ENCODE assay signal across 15 cellular contexts in genomic region chr5:80198920-80199319, GRCh38. TPM values are rescaled to one million over a fixed set of nuclear protein-coding genes. Genes with fewer than 3 reads are reported as not detected.
DNase-seq lines count a peak whose midpoint lies in the region; ATAC-seq and TF ChIP-seq lines count a peak whose summit lies in the region.
"Had no signal": no experiment of that assay in that cellular context is flagged by ENCODE, and none has a peak within 500 bp of the region (broad histone marks: within the 10 kb centered on the region; RNA-seq: fewer than 3 reads in every experiment).

No MANE protein-coding gene starts in this region.

- H3K9me2 ChIP-seq in SU-DHL-6 (replicated peaks; ENCODE audit: insufficient read depth, low read length) (no peaks in the 10 kb centered on the region), OCI-LY7 (ENCODE audit: insufficient read depth, low read length) (no peaks in the 10 kb centered on the region)

- peak overlapping the region; percentile 27 for H3K27ac Mint-ChIP-seq in activated CD4-positive, alpha-beta T cell treated with anti-CD3 and anti-CD28 coated beads, Interleukin-2, amount 10 ng/mL, durations not matched to agents 7 days and 5 days
- peak overlapping the region; percentile 6 for H3K27ac Mint-ChIP-seq in endodermal cell
- H3K27ac Mint-ChIP-seq in stimulated activated effector memory CD8-positive, alpha-beta T cell treated with anti-CD3 and anti-CD28 coated beads, Interleukin-12 subunit alpha, Interleukin-12 subunit beta, amount 100 ng/mL, for 72 hours = peak overlapping the region; percentile 1

- intact Hi-C loops in lower leg skin (cut with DNase I; ENCODE audit: low total_unique reads) = no loop called here
- intact Hi-C loops in OCI-LY7 (cut with micrococcal nuclease; ENCODE audit: unreplicated experiment) = no loop called here

- no TSS peak for BruUV-seq in OCI-LY7 (replicated peaks; lab: Mats Ljungman, UMichigan)

- H3K9ac ChIP-seq in SU-DHL-6 (ENCODE audit: low read length) (no peak overlapping the region), endodermal cell (ENCODE audit: extremely low read depth, low read length, poor library complexity, severe bottlenecking) (no peak overlapping the region)

- H3K27me3 Mint-ChIP-seq in activated CD4-positive, alpha-beta T cell treated with anti-CD3 and anti-CD28 coated beads, Interleukin-2, amount 10 ng/mL, durations not matched to agents 7 days and 5 days = no peaks in the 10 kb centered on the region
- no peaks in the 10 kb centered on the region for H3K27me3 Mint-ChIP-seq in endodermal cell (ENCODE audit: insufficient read depth)

- no peak for DNase-seq in activated CD4-positive, alpha-beta T cell treated with anti-CD3 and anti-CD28 coated beads, Interleukin-2, amount 10 ng/mL, durations not matched to agents 7 days and 5 days
- DNase-seq in activated CD4-positive, alpha-beta T cell treated with anti-CD3 and anti-CD28 coated beads, Interleukin-2, amount 50 U/mL, for 48 hours = no peak
- DNase-seq in endodermal cell (no peak), lower leg skin (ENCODE audit: low spot score in 2 of 2) (no peak), OCI-LY7 (ENCODE audit: low spot score) (no peak), GDM1 (lab: John Stamatoyannopoulos, UW) (no peak)
- DNase-seq in stimulated activated effector memory CD8-positive, alpha-beta T cell treated with anti-CD3 and anti-CD28 coated beads, Interleukin-12 subunit alpha, Interleukin-12 subunit beta, amount 100 ng/mL, for 72 hours (ENCODE audit: low spot score in 2 of 2) = no peak
- DNase-seq: activated CD4-positive, alpha-beta T cell treated with anti-CD3 and anti-CD28 coated beads for 48 hours; adrenal gland; effector CD8-positive, alpha-beta T cell; foreskin keratinocyte; SW 1271 had no signal

- POLR2A ChIA-PET in activated CD4-positive, alpha-beta T cell treated with anti-CD3 and anti-CD28 coated beads, Interleukin-2, amount 10 ng/mL, durations not matched to agents 7 days and 5 days (lab: Charles Lee) = no interaction called here
- POLR2A ChIA-PET in OCI-LY7 (lab: Charles Lee) = interaction anchor here (1.0 kb wide), 1 partner anchor 31 kb away, joined by 3 read pairs; no protein-coding TSS in a partner anchor

- H2AFZ ChIP-seq in SU-DHL-6 (ENCODE audit: low read depth, low read length, severe bottlenecking) (no peak overlapping the region), OCI-LY7 (ENCODE audit: low read length) (no peak overlapping the region)

- H3K27ac ChIP-seq in SU-DHL-6 (ENCODE audit: low read depth, low read length) = peak overlapping the region; percentile 27
- no peak overlapping the region for H3K27ac ChIP-seq in endodermal cell (ENCODE audit: low read depth, low read length)
- no peak overlapping the region for H3K27ac ChIP-seq in OCI-LY7 (ENCODE audit: low read depth, low read length, poor library complexity, severe bottlenecking)
- H3K27ac ChIP-seq: A549, foreskin keratinocyte, thyroid gland had no signal

- H3K4me2 ChIP-seq in SU-DHL-6 (ENCODE audit: low read depth, low read length, poor library complexity, severe bottlenecking) (no peak overlapping the region), OCI-LY7 (ENCODE audit: low read length) (no peak overlapping the region)
- H3K4me2 ChIP-seq: A549 had no signal

- H3K9me3 ChIP-seq in SU-DHL-6 (ENCODE audit: insufficient read depth, low read length) = no peaks in the 10 kb centered on the region
- no peaks in the 10 kb centered on the region for H3K9me3 ChIP-seq in endodermal cell (ENCODE audit: control insufficient read depth, low read length)
- H3K9me3 ChIP-seq in OCI-LY7 (ENCODE audit: low read length) = no peaks in the 10 kb centered on the region
- H3K9me3 ChIP-seq: A549, adrenal gland, thyroid gland had no signal

- peaks cover 57% of the 10 kb centered on the region for H3K4me1 Mint-ChIP-seq in activated CD4-positive, alpha-beta T cell treated with anti-CD3 and anti-CD28 coated beads, Interleukin-2, amount 10 ng/mL, durations not matched to agents 7 days and 5 days
- H3K4me1 Mint-ChIP-seq in endodermal cell = peaks cover 18% of the 10 kb centered on the region
- H3K4me1 Mint-ChIP-seq in stimulated activated effector memory CD8-positive, alpha-beta T cell treated with anti-CD3 and anti-CD28 coated beads, Interleukin-12 subunit alpha, Interleukin-12 subunit beta, amount 100 ng/mL, for 72 hours = peaks cover 21% of the 10 kb centered on the region

- peaks cover 33% of the 10 kb centered on the region for H3K36me3 ChIP-seq in SU-DHL-6 (ENCODE audit: low read length)
- H3K36me3 ChIP-seq in endodermal cell (ENCODE audit: control insufficient read depth, insufficient read depth, low read length) = peaks cover 76% of the 10 kb centered on the region
- H3K36me3 ChIP-seq in OCI-LY7 (ENCODE audit: insufficient read depth, low read length) = peaks cover 81% of the 10 kb centered on the region
- H3K36me3 ChIP-seq: thyroid gland had no signal

- WGBS in endodermal cell (ENCODE audit: insufficient coverage in 1 of 2, insufficient read length in 1 of 2), 2 experiments = 97 to 100% methylated on average over 1 to 3 of the region's 3 CpGs
- 91 to 96% methylated on average over 3 of the region's 3 CpGs for WGBS in lower leg skin, 2 donors

- no peak for ATAC-seq in stimulated activated effector memory CD8-positive, alpha-beta T cell treated with anti-CD3 and anti-CD28 coated beads, Interleukin-12 subunit alpha, Interleukin-12 subunit beta, amount 100 ng/mL, for 72 hours
- ATAC-seq: A549, foreskin keratinocyte had no signal

- H3K4me3 ChIP-seq in SU-DHL-6 (ENCODE audit: insufficient read depth, low read length, poor library complexity, severe bottlenecking) = no peak overlapping the region
- no peak overlapping the region for H3K4me3 ChIP-seq in endodermal cell (ENCODE audit: low read length)
- H3K4me3 ChIP-seq in lower leg skin (ENCODE audit: low read depth, poor library complexity, severe bottlenecking) = no peak overlapping the region
- H3K4me3 ChIP-seq in OCI-LY7 (ENCODE audit: low read depth, low read length, poor library complexity, severe bottlenecking) = no peak overlapping the region
- H3K4me3 ChIP-seq: A549, adrenal gland, thyroid gland had no signal

- no peaks in the 10 kb centered on the region for H3K9me3 Mint-ChIP-seq in activated CD4-positive, alpha-beta T cell treated with anti-CD3 and anti-CD28 coated beads, Interleukin-2, amount 10 ng/mL, durations not matched to agents 7 days and 5 days
- no peaks in the 10 kb centered on the region for H3K9me3 Mint-ChIP-seq in endodermal cell
- no peaks in the 10 kb centered on the region for H3K9me3 Mint-ChIP-seq in stimulated activated effector memory CD8-positive, alpha-beta T cell treated with anti-CD3 and anti-CD28 coated beads, Interleukin-12 subunit alpha, Interleukin-12 subunit beta, amount 100 ng/mL, for 72 hours

- H3K36me3 Mint-ChIP-seq in activated CD4-positive, alpha-beta T cell treated with anti-CD3 and anti-CD28 coated beads, Interleukin-2, amount 10 ng/mL, durations not matched to agents 7 days and 5 days (ENCODE audit: low read depth) = peaks cover 78% of the 10 kb centered on the region
- peaks cover 59% of the 10 kb centered on the region for H3K36me3 Mint-ChIP-seq in endodermal cell (ENCODE audit: low read depth)
- peaks cover 14% of the 10 kb centered on the region for H3K36me3 Mint-ChIP-seq in stimulated activated effector memory CD8-positive, alpha-beta T cell treated with anti-CD3 and anti-CD28 coated beads, Interleukin-12 subunit alpha, Interleukin-12 subunit beta, amount 100 ng/mL, for 72 hours

- TF ChIP-seq CTCF in SU-DHL-6 (IDR thresholded peaks at IDR 0.05; ENCODE audit: insufficient read depth, low read length, poor library complexity, severe bottlenecking) (no peak), endodermal cell (conservative IDR thresholded peaks at IDR 0.05) (no peak), lower leg skin (IDR thresholded peaks at IDR 0.05) (no peak), OCI-LY7 (conservative IDR thresholded peaks at IDR 0.05; ENCODE audit: low read length) (no peak)

- no peaks in the 10 kb centered on the region for H4K20me1 ChIP-seq in SU-DHL-6 (ENCODE audit: low read depth, low read length)
- H4K20me1 ChIP-seq in OCI-LY7 (ENCODE audit: insufficient read depth, low read length) = no peaks in the 10 kb centered on the region

- H3K79me2 ChIP-seq in SU-DHL-6 (ENCODE audit: insufficient read depth, low read length) = peaks cover 98% of the 10 kb centered on the region
- H3K79me2 ChIP-seq in OCI-LY7 (ENCODE audit: insufficient read depth, low read depth, low read length) = peaks cover 41% of the 10 kb centered on the region

- H3F3A ChIP-seq in SU-DHL-6 (ENCODE audit: insufficient read depth) = peaks cover 28% of the 10 kb centered on the region

- no peak for TF ChIP-seq POLR2A in lower leg skin (IDR thresholded peaks at IDR 0.05)

- no peak overlapping the region for H3K4me3 Mint-ChIP-seq in activated CD4-positive, alpha-beta T cell treated with anti-CD3 and anti-CD28 coated beads, Interleukin-2, amount 10 ng/mL, durations not matched to agents 7 days and 5 days
- H3K4me3 Mint-ChIP-seq in endodermal cell = no peak overlapping the region
- H3K4me3 Mint-ChIP-seq in stimulated activated effector memory CD8-positive, alpha-beta T cell treated with anti-CD3 and anti-CD28 coated beads, Interleukin-12 subunit alpha, Interleukin-12 subunit beta, amount 100 ng/mL, for 72 hours = no peak overlapping the region

- CTCF ChIA-PET in activated CD4-positive, alpha-beta T cell treated with anti-CD3 and anti-CD28 coated beads, Interleukin-2, amount 10 ng/mL, durations not matched to agents 7 days and 5 days (lab: Charles Lee) = interaction anchor here (1.5 kb wide), 1 partner anchor 46 kb away, joined by 4 read pairs; no protein-coding TSS in a partner anchor
- CTCF ChIA-PET in OCI-LY7 (lab: Charles Lee; ENCODE audit: unreplicated experiment) = no interaction called here

- H3K27me3 ChIP-seq in SU-DHL-6 (ENCODE audit: low read length) (no peaks in the 10 kb centered on the region), endodermal cell (ENCODE audit: control insufficient read depth, insufficient read depth, low read length, poor library complexity, severe bottlenecking) (no peaks in the 10 kb centered on the region)
- H3K27me3 ChIP-seq: adrenal gland, foreskin keratinocyte, thyroid gland had no signal

- peaks cover 5% of the 10 kb centered on the region for H3K4me1 ChIP-seq in endodermal cell (ENCODE audit: control insufficient read depth, insufficient read depth, low read length)
- peaks cover 24% of the 10 kb centered on the region for H3K4me1 ChIP-seq in OCI-LY7 (ENCODE audit: insufficient read depth, low read length, poor library complexity, severe bottlenecking)
- H3K4me1 ChIP-seq: A549, foreskin keratinocyte had no signal

RNA-seq across cellular contexts. Expression of gene SERINC5, which starts 56.9 kb away (rescaled TPM):
- total RNA-seq in activated CD4-positive, alpha-beta T cell treated with anti-CD3 and anti-CD28 coated beads, Interleukin-2, amount 10 ng/mL, durations not matched to agents 7 days and 5 days = 10 to 100 TPM; 85.7 to 88.8 TPM
- 100 to 1,000 TPM; 134 to 183 TPM for total RNA-seq in endodermal cell
- 34.9 TPM for polyA plus RNA-seq in endodermal cell (2013, experiment 1 of 2)
- polyA plus RNA-seq in endodermal cell (2013, experiment 2 of 2) = 34.7 TPM
- total RNA-seq in lower leg skin = 10 to 100 TPM; 49.6 to 61.4 (median 56.3) TPM
- 21.6 and 31.2 TPM in 2 replicates for total RNA-seq in OCI-LY7 (2014; rRNA removed; shearing (Covaris generic))
- 87.9 and 92.1 TPM in 2 replicates for total RNA-seq in OCI-LY7 (2022)
